14 cellular contexts compared by ENCODE assay signal in the genomic region with DNA sequence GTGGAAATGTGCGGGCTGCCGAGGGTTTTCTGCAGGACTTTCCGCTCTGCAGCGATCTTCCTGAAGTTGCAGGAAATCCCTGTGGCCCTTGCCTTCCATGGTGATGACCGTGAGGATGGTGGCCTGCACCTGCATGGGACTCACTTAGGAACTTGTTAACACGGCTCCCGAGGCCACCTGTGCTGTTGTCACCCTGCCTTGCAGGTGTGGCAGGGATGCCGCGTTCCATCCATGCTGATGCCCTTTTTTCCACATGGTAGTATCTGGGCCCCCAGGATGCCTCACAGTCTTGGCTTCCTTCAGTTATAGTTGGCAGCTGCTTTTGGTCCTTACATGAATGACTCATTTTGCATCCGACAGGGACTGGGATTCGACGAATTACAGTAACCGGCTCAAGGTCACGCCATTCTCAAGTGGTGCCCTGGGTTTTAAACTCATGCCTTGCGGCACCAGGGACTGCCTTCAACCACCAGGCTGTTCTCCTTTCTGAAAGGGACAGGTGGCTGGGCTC. TPM values are rescaled to one million over a fixed set of nuclear protein-coding genes. Genes with fewer than 3 reads are reported as not detected.
DNase-seq lines count a peak whose midpoint lies in the region; ATAC-seq and TF ChIP-seq lines count a peak whose summit lies in the region.
"Had no signal": no experiment of that assay in that cellular context is flagged by ENCODE, and none has a peak within 500 bp of the region (broad histone marks: within the 10 kb centered on the region; RNA-seq: fewer than 3 reads in every experiment).

No MANE protein-coding gene starts in this region.

- H3K9ac ChIP-seq in DND-41 (ENCODE audit: low read depth, low read length): no peak overlapping the region

- 64% methylated on average over 13 of the region's 15 CpGs for WGBS in esophagus muscularis mucosa

- TF ChIP-seq POLR2A in esophagus muscularis mucosa (IDR thresholded peaks at IDR 0.05; ENCODE audit: low read depth): no peak

- peaks cover 24% of the 10 kb centered on the region; the same call in 1 of the 2 replicates for H4K20me1 ChIP-seq in DND-41 (ENCODE audit: insufficient read depth, low read length)

- H3K9me3 Mint-ChIP-seq in osteocyte (ENCODE audit: unreplicated experiment): no peaks in the 10 kb centered on the region
- peaks cover 3% of the 10 kb centered on the region for H3K9me3 Mint-ChIP-seq in natural killer cell treated with Interleukin-12 subunit alpha and Interleukin-12 subunit beta and Interleukin-15 and Interleukin-18, amount 100 ng/mL, for 72 hours
- H3K9me3 Mint-ChIP-seq: CD8-positive, alpha-beta T cell had no signal

- H3K27me3 Mint-ChIP-seq in osteocyte (ENCODE audit: unreplicated experiment): no peaks in the 10 kb centered on the region
- no peaks in the 10 kb centered on the region for H3K27me3 Mint-ChIP-seq in natural killer cell treated with Interleukin-12 subunit alpha and Interleukin-12 subunit beta and Interleukin-15 and Interleukin-18, amount 100 ng/mL, for 72 hours
- H3K27me3 Mint-ChIP-seq: progenitor cell of endocrine pancreas had no signal

- TF ChIP-seq CTCF in DND-41 (IDR thresholded peaks at IDR 0.05; ENCODE audit: borderline replicate concordance, extremely low read depth, low read length, poor library complexity, severe bottlenecking) (no peak), esophagus muscularis mucosa (IDR thresholded peaks at IDR 0.05) (no peak), osteocyte (IDR thresholded peaks at IDR 0.05) (no peak)

- peaks cover 73% of the 10 kb centered on the region for H3K4me1 Mint-ChIP-seq in osteocyte (ENCODE audit: unreplicated experiment)
- peaks cover 12 to 13% of the 10 kb centered on the region in 2 donors for H3K4me1 Mint-ChIP-seq in natural killer cell treated with Interleukin-12 subunit alpha and Interleukin-12 subunit beta and Interleukin-15 and Interleukin-18, amount 100 ng/mL, for 72 hours (ENCODE audit: low read depth in 2 of 2)

- peak overlapping the region; percentile 14 for H3K4me3 Mint-ChIP-seq in osteocyte (ENCODE audit: unreplicated experiment)
- no peak overlapping the region for H3K4me3 Mint-ChIP-seq in natural killer cell treated with Interleukin-12 subunit alpha and Interleukin-12 subunit beta and Interleukin-15 and Interleukin-18, amount 100 ng/mL, for 72 hours
- H3K4me3 Mint-ChIP-seq: CD8-positive, alpha-beta T cell had no signal

- H3K36me3 ChIP-seq in DND-41 (ENCODE audit: insufficient read depth, low read length) (peaks cover 38% of the 10 kb centered on the region), esophagus muscularis mucosa (peaks cover 0 to 8% (median 0%) of the 10 kb centered on the region in 4 donors)

- no peak for TF ChIP-seq EP300 in esophagus muscularis mucosa (IDR thresholded peaks at IDR 0.05)

- intact Hi-C loops in esophagus muscularis mucosa (cut with DNase I): no loop called here

- H3K27ac ChIP-seq in DND-41 (ENCODE audit: low read length) (peak overlapping the region; percentile 33), esophagus muscularis mucosa (replicated peaks in 1 of 4) (peak overlapping the region; percentile 77 to 85 (median 80))

- no peak overlapping the region for H3K4me2 ChIP-seq in DND-41 (ENCODE audit: insufficient read depth, low read length)

- H3K4me3 ChIP-seq in DND-41 (ENCODE audit: low read depth in 1 of 2, low read length in 2 of 2) (no peak overlapping the region), esophagus muscularis mucosa (no peak overlapping the region)
- H3K4me3 ChIP-seq: GM12878 had no signal

- H3K79me2 ChIP-seq in DND-41 (ENCODE audit: insufficient read depth, low read length): peaks cover 27% of the 10 kb centered on the region

- ATAC-seq in DND-41 (ENCODE audit: insufficient read depth, low read depth) (no peak), HG03571 (IDR thresholded peaks at IDR 0.05; ENCODE audit: unreplicated experiment) (no peak), GM19351 (IDR thresholded peaks at IDR 0.05; ENCODE audit: unreplicated experiment) (no peak)
- no peak for ATAC-seq in natural killer cell treated with Interleukin-12 subunit alpha and Interleukin-12 subunit beta and Interleukin-15 and Interleukin-18, amount 100 ng/mL, for 72 hours
- ATAC-seq: CD8-positive, alpha-beta T cell; GM12878 had no signal

- no peak overlapping the region for H2AFZ ChIP-seq in DND-41 (ENCODE audit: low read depth, low read length)

- DNase-seq in DND-41: no peak
- peak; percentile 53 for DNase-seq in NCI-H69 (lab: John Stamatoyannopoulos, UW)
- DNase-seq in esophagus muscularis mucosa (ENCODE audit: extremely low spot score): no peak
- no peak for DNase-seq in osteocyte (ENCODE audit: extremely low spot score, unreplicated experiment)
- no peak for DNase-seq in natural killer cell treated with Interleukin-12 subunit alpha and Interleukin-12 subunit beta and Interleukin-15 and Interleukin-18, amount 100 ng/mL, for 72 hours (ENCODE audit: low spot score)
- DNase-seq in COLO668 (lab: John Stamatoyannopoulos, UW; ENCODE audit: unreplicated experiment): no peak
- DNase-seq: activated CD4-positive, CD25-positive, alpha-beta regulatory T cell treated with anti-CD3 and anti-CD28 coated beads, Interleukin-2, amount 50 U/mL, for 72 hours; activated naive CD4-positive, alpha-beta T cell; CD8-positive, alpha-beta T cell; NCI-H2029 treated with DMSO at 0.1 percent for 48 hours had no signal

- H3K27me3 ChIP-seq in DND-41 (ENCODE audit: insufficient read depth, low read length, poor library complexity): no peaks in the 10 kb centered on the region
- H3K27me3 ChIP-seq in esophagus muscularis mucosa: no peaks in the 10 kb centered on the region

- H3K4me1 ChIP-seq in DND-41 (ENCODE audit: insufficient read depth, low read length) (peaks cover 14% of the 10 kb centered on the region), esophagus muscularis mucosa (peaks cover 22 to 42% (median 27%) of the 10 kb centered on the region in 4 donors)

- H3K27ac Mint-ChIP-seq in osteocyte (ENCODE audit: unreplicated experiment): peak overlapping the region; percentile 93
- no peak overlapping the region for H3K27ac Mint-ChIP-seq in natural killer cell treated with Interleukin-12 subunit alpha and Interleukin-12 subunit beta and Interleukin-15 and Interleukin-18, amount 100 ng/mL, for 72 hours
- H3K27ac Mint-ChIP-seq: CD8-positive, alpha-beta T cell; progenitor cell of endocrine pancreas had no signal

- H3K36me3 Mint-ChIP-seq in osteocyte (ENCODE audit: unreplicated experiment): peaks cover 26% of the 10 kb centered on the region
- peaks cover 7% of the 10 kb centered on the region for H3K36me3 Mint-ChIP-seq in natural killer cell treated with Interleukin-12 subunit alpha and Interleukin-12 subunit beta and Interleukin-15 and Interleukin-18, amount 100 ng/mL, for 72 hours

- H3K9me3 ChIP-seq in DND-41 (ENCODE audit: insufficient read depth, low read length, severe bottlenecking) (no peaks in the 10 kb centered on the region), esophagus muscularis mucosa (no peaks in the 10 kb centered on the region)

RNA-seq across cellular contexts. Expression of a gene that starts 37.2 kb away (rescaled TPM):
- total RNA-seq in esophagus muscularis mucosa (10 to 100 TPM; 17.0 to 25.3 (median 25.1) TPM), osteocyte (94.5 and 95.4 TPM in 2 replicates)
- total RNA-seq in natural killer cell treated with Interleukin-12 subunit alpha and Interleukin-12 subunit beta and Interleukin-15 and Interleukin-18, amount 100 ng/mL, for 72 hours: 10 to 100 TPM; 24.7 to 37.3 TPM
